ENCODE assay signal across 6 cellular contexts in the genomic region with DNA sequence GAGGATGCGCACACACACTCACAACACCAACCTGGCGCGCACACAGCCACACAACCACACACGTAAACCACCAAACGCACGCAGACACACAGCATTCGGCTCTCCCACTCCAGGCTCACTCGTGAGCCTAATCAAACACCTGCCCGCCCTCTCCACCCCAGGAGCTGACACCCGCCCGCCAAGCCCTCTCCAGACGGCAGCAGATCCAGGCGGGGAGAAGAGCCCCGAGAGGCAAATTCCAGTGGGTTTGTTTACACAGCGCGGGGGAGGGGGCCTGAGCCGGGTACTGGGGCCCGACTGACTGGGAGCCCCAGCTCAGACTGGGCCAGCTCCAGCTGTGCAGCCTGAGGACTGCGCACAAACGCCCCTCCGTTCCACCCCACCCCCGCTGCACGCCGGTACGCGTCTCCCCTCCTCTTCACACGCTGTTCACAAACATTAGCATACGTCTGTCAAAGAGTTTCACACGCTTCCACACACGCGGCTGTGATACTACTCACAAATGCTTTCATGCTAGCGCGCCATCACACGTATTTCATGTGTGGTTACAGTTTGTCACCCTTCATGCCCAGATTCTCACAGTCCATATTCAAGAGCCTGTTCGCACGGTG. TPM values are rescaled to one million over a fixed set of nuclear protein-coding genes. Genes with fewer than 3 reads are reported as not detected.
DNase-seq lines count a peak whose midpoint lies in the region; ATAC-seq and TF ChIP-seq lines count a peak whose summit lies in the region.

No MANE protein-coding gene starts in this region.

- H3K4me1 Mint-ChIP-seq in type B pancreatic cell (ENCODE audit: unreplicated experiment) = peaks cover 35% of the 10 kb centered on the region

- peak overlapping the region; percentile 93 for H3K4me3 Mint-ChIP-seq in type B pancreatic cell

- peaks cover 0 to 6% of the 10 kb centered on the region in 2 donors for H3K36me3 ChIP-seq in left lung

- peaks cover 0 to 57% of the 10 kb centered on the region in 2 donors for H3K27me3 ChIP-seq in left lung

- H3K27ac ChIP-seq in 22Rv1 = peak overlapping the region; percentile 99
- peak overlapping the region; percentile 84 to 86 for H3K27ac ChIP-seq in left lung

- peak overlapping the region; percentile 100 for H3K27ac Mint-ChIP-seq in type B pancreatic cell

- peak; percentile 25 for TF ChIP-seq CTCF in 22Rv1 (IDR thresholded peaks at IDR 0.05)
- TF ChIP-seq CTCF in left lung (IDR thresholded peaks at IDR 0.05) = no peak
- no peak for TF ChIP-seq CTCF in type B pancreatic cell (conservative IDR thresholded peaks at IDR 0.05)

- H3K4me3 ChIP-seq in left lung = peak overlapping the region; percentile 66 to 69

- intact Hi-C loops in left lung (cut with DNase I) = no loop called here

- H3K4me1 ChIP-seq in left lung = peaks cover 33 to 64% of the 10 kb centered on the region in 2 donors

- H3K9me3 Mint-ChIP-seq in type B pancreatic cell = no peaks in the 10 kb centered on the region

- H3K36me3 Mint-ChIP-seq in type B pancreatic cell = peaks cover 7% of the 10 kb centered on the region

- no peaks in the 10 kb centered on the region for H3K9me3 ChIP-seq in left lung

- peak; percentile 72 for DNase-seq in NCI-H1694 treated with DMSO at 0.1 percent for 48 hours (lab: John Stamatoyannopoulos, UW)
- DNase-seq in amniotic epithelial cell (ENCODE audit: low read depth) = peak; percentile 21
- peak; percentile 88 to 90 for DNase-seq in left lung
- no peak for DNase-seq in type B pancreatic cell (ENCODE audit: extremely low spot score, unreplicated experiment)
- DNase-seq in AG08395 (ENCODE audit: low spot score) = no peak

- H3K27me3 Mint-ChIP-seq in type B pancreatic cell = peaks cover 58% of the 10 kb centered on the region

- ATAC-seq in left lung = peak; percentile 64

RNA-seq across cellular contexts. Expression of gene EFNA1, which starts 1.1 kb away (rescaled TPM):
- 100 to 1,000 TPM in 1 of 2 donors, 10 to 100 TPM in 1; 63.7 to 148 TPM for total RNA-seq in left lung
- 26.1 and 69.9 TPM in 2 replicates for total RNA-seq in type B pancreatic cell (ENCODE audit: low replicate concordance)

RNA-seq across cellular contexts. Expression of gene SLC50A1, which starts 9.1 kb away (rescaled TPM):
- total RNA-seq in left lung (10 to 100 TPM; 46.6 to 64.6 TPM), type B pancreatic cell (ENCODE audit: low replicate concordance) (27.8 and 43.0 TPM in 2 replicates)

RNA-seq across cellular contexts. Expression of gene DPM3, which starts 13.7 kb away (rescaled TPM):
- total RNA-seq in left lung = 10 to 100 TPM; 63.1 to 91.0 TPM
- total RNA-seq in type B pancreatic cell (ENCODE audit: low replicate concordance) = 73.9 and 75.3 TPM in 2 replicates

RNA-seq across cellular contexts. Expression of gene KRTCAP2, which starts 46.5 kb away (rescaled TPM):
- total RNA-seq in left lung (100 to 1,000 TPM; 176 to 184 TPM), type B pancreatic cell (ENCODE audit: low replicate concordance) (173 and 179 TPM in 2 replicates)

RNA-seq across cellular contexts. Expression of gene TRIM46, which starts 47.0 kb away (rescaled TPM):
- total RNA-seq in left lung (under 1 TPM; 0.45 to 0.73 TPM), type B pancreatic cell (ENCODE audit: low replicate concordance) (2.0 and 8.1 TPM in 2 replicates)

Comparison
In these comparisons a context has a peak if more than half of its experiments do, and no peak if none do; other contexts are left out.
1. DNase-seq: peak in NCI-H1694 treated with DMSO at 0.1 percent for 48 hours (single experiment), amniotic epithelial cell (single experiment) and left lung (2 of 2); none in type B pancreatic cell (single experiment) and AG08395 (single experiment).